11 cellular contexts compared by ENCODE assay signal in genomic region chr10:113957013-113957412, GRCh38.
DNase-seq lines count a peak whose midpoint lies in the region; ATAC-seq and TF ChIP-seq lines count a peak whose summit lies in the region.
"Had no signal": no experiment of that assay in that cellular context is flagged by ENCODE, and none has a peak within 500 bp of the region (broad histone marks: within the 10 kb centered on the region; RNA-seq: fewer than 3 reads in every experiment).

No MANE protein-coding gene starts in this region.

- H3K27ac ChIP-seq in rectal smooth muscle tissue (ENCODE audit: low read depth, low read length) = peak overlapping the region; percentile 63

- H3K9ac ChIP-seq in adipocyte (ENCODE audit: low read length) = no peak overlapping the region
- no peak overlapping the region for H3K9ac ChIP-seq in rectal smooth muscle tissue (ENCODE audit: low read length)
- H3K9ac ChIP-seq: SK-N-SH had no signal

- intact Hi-C loops in Caco-2 (cut with micrococcal nuclease; ENCODE audit: unreplicated experiment) = no loop called here

- H3K4me1 ChIP-seq in Caco-2 = peaks cover 51% of the 10 kb centered on the region
- peaks cover 9% of the 10 kb centered on the region for H3K4me1 ChIP-seq in adipocyte (ENCODE audit: control insufficient read depth, insufficient read depth, low read length)
- peaks cover 20% of the 10 kb centered on the region for H3K4me1 ChIP-seq in rectal smooth muscle tissue (ENCODE audit: control insufficient read depth, insufficient read depth, low read length)

- ATAC-seq in HG03521 (IDR thresholded peaks at IDR 0.05; ENCODE audit: unreplicated experiment) (no peak), HG02884 (IDR thresholded peaks at IDR 0.05; ENCODE audit: unreplicated experiment) (no peak)

- POLR2A ChIA-PET in Caco-2 (lab: Charles Lee) (no interaction called here), HEK293T (lab: Yijun Ruan, JAX) (no interaction called here)

- DNase-seq in Caco-2 = no peak
- DNase-seq in adipocyte (ENCODE audit: low read depth) = peak; percentile 92
- DNase-seq in fibroblast of the aortic adventitia (ENCODE audit: low read depth) = peak; percentile 81
- DNase-seq in NCI-H2107 (lab: John Stamatoyannopoulos, UW) = no peak
- DNase-seq in HEK293T (ENCODE audit: extremely low spot score) = no peak
- DNase-seq: pancreas, SK-N-SH had no signal

- no TSS peak for BruUV-seq in Caco-2 (replicated peaks; lab: Mats Ljungman, UMichigan)

- H3K27me3 Mint-ChIP-seq in Caco-2 (ENCODE audit: insufficient read depth, unreplicated experiment) = no peaks in the 10 kb centered on the region

- peak overlapping the region; percentile 84 for H3K27ac Mint-ChIP-seq in Caco-2 (ENCODE audit: unreplicated experiment)

- H3K4me3 ChIP-seq in Caco-2 (ENCODE audit: low read depth, low read length) = no peak overlapping the region
- H3K4me3 ChIP-seq in adipocyte (ENCODE audit: low read length) = no peak overlapping the region
- no peak overlapping the region for H3K4me3 ChIP-seq in fibroblast of the aortic adventitia (ENCODE audit: low read depth, low read length)
- no peak overlapping the region for H3K4me3 ChIP-seq in rectal smooth muscle tissue (ENCODE audit: low read length)
- H3K4me3 ChIP-seq: pancreas had no signal

- no peaks in the 10 kb centered on the region for H3K9me3 Mint-ChIP-seq in Caco-2 (ENCODE audit: unreplicated experiment)
- H3K9me3 Mint-ChIP-seq: brain had no signal

- H3K36me3 ChIP-seq in Caco-2 (ENCODE audit: control insufficient read depth, insufficient read depth, low read length) = no peaks in the 10 kb centered on the region
- no peaks in the 10 kb centered on the region for H3K36me3 ChIP-seq in adipocyte (ENCODE audit: control insufficient read depth, insufficient read depth, low read length, severe bottlenecking)
- no peaks in the 10 kb centered on the region for H3K36me3 ChIP-seq in rectal smooth muscle tissue (ENCODE audit: control insufficient read depth, insufficient read depth, low read length)
- H3K36me3 ChIP-seq: pancreas had no signal

- H3K4me1 Mint-ChIP-seq in Caco-2 (ENCODE audit: low read depth, unreplicated experiment) = peaks cover 41% of the 10 kb centered on the region

- no peak overlapping the region for H3K4me3 Mint-ChIP-seq in Caco-2 (ENCODE audit: unreplicated experiment)
- H3K4me3 Mint-ChIP-seq: brain had no signal

- H3K9me3 ChIP-seq in Caco-2 = no peaks in the 10 kb centered on the region
- peaks cover 4% of the 10 kb centered on the region for H3K9me3 ChIP-seq in adipocyte (ENCODE audit: control insufficient read depth, low read length)
- H3K9me3 ChIP-seq: pancreas, SK-N-SH had no signal

- TF ChIP-seq CTCF in Caco-2 (IDR thresholded peaks at IDR 0.05; ENCODE audit: insufficient read depth in 1 of 2, low read depth in 1 of 2, low read length in 1 of 2, severe bottlenecking in 1 of 2, unreplicated experiment in 1 of 2) (no peak), fibroblast of the aortic adventitia (IDR thresholded peaks at IDR 0.05; ENCODE audit: insufficient read depth, low read length) (no peak)

- CTCF ChIA-PET in Caco-2 (lab: Charles Lee) (no interaction called here), HEK293T (lab: Yijun Ruan, JAX) (no interaction called here)

- H3K36me3 Mint-ChIP-seq in Caco-2 (ENCODE audit: insufficient read depth, unreplicated experiment) = no peaks in the 10 kb centered on the region
- H3K36me3 Mint-ChIP-seq: brain had no signal

- no peaks in the 10 kb centered on the region for H3K27me3 ChIP-seq in Caco-2 (replicated peaks; ENCODE audit: control insufficient read depth, insufficient read depth, low read length)
- no peaks in the 10 kb centered on the region for H3K27me3 ChIP-seq in adipocyte (replicated peaks; ENCODE audit: control insufficient read depth, insufficient read depth, low read length)
- no peaks in the 10 kb centered on the region for H3K27me3 ChIP-seq in rectal smooth muscle tissue (ENCODE audit: control insufficient read depth, insufficient read depth, low read length)
- H3K27me3 ChIP-seq: pancreas had no signal

TF ChIP-seq in HEK293T, 16 proteins besides CTCF, POLR2A, EP300 and RAD21:
- TF ChIP-seq ELF4 (IDR thresholded peaks at IDR 0.05) (no peak), L3MBTL2 (conservative IDR thresholded peaks at IDR 0.05) (no peak), CTBP1 (IDR thresholded peaks at IDR 0.05; ENCODE audit: borderline replicate concordance) (no peak), SUZ12 (IDR thresholded peaks at IDR 0.05) (no peak), TARDBP (IDR thresholded peaks at IDR 0.05) (no peak), SP1 (IDR thresholded peaks at IDR 0.05) (no peak), LEF1 (IDR thresholded peaks at IDR 0.05; ENCODE audit: borderline replicate concordance) (no peak), HDGF (IDR thresholded peaks at IDR 0.05; ENCODE audit: borderline replicate concordance) (no peak), FOXK2 (IDR thresholded peaks at IDR 0.05) (no peak), ZNF384 (IDR thresholded peaks at IDR 0.05) (no peak), NFRKB (IDR thresholded peaks at IDR 0.05) (no peak), FOXM1 (IDR thresholded peaks at IDR 0.05; ENCODE audit: borderline replicate concordance) (no peak), BHLHE40 (IDR thresholded peaks at IDR 0.05; ENCODE audit: borderline replicate concordance) (no peak), FOXA1 (IDR thresholded peaks at IDR 0.05) (no peak)

Comparison
In these comparisons a context has a peak if more than half of its experiments do, and no peak if none do; other contexts are left out.
1. DNase-seq: peak in adipocyte (single experiment) and fibroblast of the aortic adventitia (single experiment); none in Caco-2 (0 of 2), NCI-H2107 (single experiment) and HEK293T (single experiment).